Comparison of ENCODE assay signal across 8 cellular contexts in genomic region chr4:6873792-6874461, GRCh38. TPM values are rescaled to one million over a fixed set of nuclear protein-coding genes. Genes with fewer than 3 reads are reported as not detected.
A peak's percentile ranks its signal among the peaks of the same experiment; 100 is the strongest.
DNase-seq lines count a peak whose midpoint lies in the region; ATAC-seq and TF ChIP-seq lines count a peak whose summit lies in the region.

No MANE protein-coding gene starts in this region.

- no peaks in the 10 kb centered on the region for H3K4me1 ChIP-seq in breast epithelium

- POLR2A ChIA-PET in WTC11 (lab: Charles Lee), result interaction anchor here (0.6 to 1.4 kb wide), 3 partner anchors 48 to 1068 kb away, joined by 4 read pairs; no protein-coding TSS in a partner anchor

- intact Hi-C loops in breast epithelium (cut with DNase I; ENCODE audit: low total_unique reads), result no loop called here

- no peaks in the 10 kb centered on the region for H3K27me3 Mint-ChIP-seq in WTC11 (ENCODE audit: low read depth)

- peaks cover 2% of the 10 kb centered on the region for H3K36me3 ChIP-seq in breast epithelium

- H3K4me3 ChIP-seq in LNCaP clone FGC (ENCODE audit: low read depth, low read length) (no peak overlapping the region), breast epithelium (no peak overlapping the region)

- ATAC-seq in GM19023 (IDR thresholded peaks at IDR 0.05; ENCODE audit: unreplicated experiment) (peak; percentile 64), WTC11 (peak; percentile 87), GM18520 (IDR thresholded peaks at IDR 0.05; ENCODE audit: unreplicated experiment) (no peak)

- H3K36me3 Mint-ChIP-seq in WTC11, result peaks cover 28% of the 10 kb centered on the region

- no peaks in the 10 kb centered on the region for H3K9me3 Mint-ChIP-seq in WTC11

- CTCF ChIA-PET in WTC11 (lab: Charles Lee), result interaction anchor here (0.6 to 3.5 kb wide), 51 partner anchors 8 to 328 kb away, joined by 3 to 94 read pairs (median 4); partner anchors contain the start of genes BLOC1S4, GRPEL1, KIAA0232 and MRFAP1L1

- H3K4me3 Mint-ChIP-seq in WTC11, result no peak overlapping the region

- H3K27me3 ChIP-seq in breast epithelium (no peaks in the 10 kb centered on the region), layer of hippocampus (ENCODE audit: control insufficient read depth, insufficient read depth, low read length) (no peaks in the 10 kb centered on the region)

- no peaks in the 10 kb centered on the region for H3K9me3 ChIP-seq in breast epithelium

- TF ChIP-seq POLR2A in breast epithelium (IDR thresholded peaks at IDR 0.05), result no peak

- H3K27ac ChIP-seq in breast epithelium, result no peak overlapping the region
- H3K27ac ChIP-seq in layer of hippocampus (ENCODE audit: low read depth, low read length), result peak overlapping the region; percentile 13

- TF ChIP-seq CTCF in LNCaP clone FGC (IDR thresholded peaks at IDR 0.05; ENCODE audit: control insufficient read depth, extremely low read depth, insufficient read depth) (peak; percentile 97), WTC11 (IDR thresholded peaks at IDR 0.05) (peak; percentile 61), breast epithelium (IDR thresholded peaks at IDR 0.05) (peak; percentile 49 to 71 (median 71))

- H3K4me1 Mint-ChIP-seq in WTC11, result 0 out of 2 replicates have a peak, but pooled peaks cover 2% of the 10 kb centered on the region

- no peak overlapping the region; the same call in 1 of the 2 replicates for H3K27ac Mint-ChIP-seq in WTC11

- DNase-seq in AML-193 (lab: John Stamatoyannopoulos, UW) (peak; percentile 26 to 66), LNCaP clone FGC (ENCODE audit: low read depth) (peak; percentile 21), WTC11 (ENCODE audit: low spot score) (peak; percentile 81), breast epithelium (ENCODE audit: low spot score in 2 of 2) (peak; percentile 51 to 68)
- peak; percentile 82 for DNase-seq in stimulated activated CD4-positive, alpha-beta T cell treated with anti-CD3 and anti-CD28 coated beads, Interleukin-4, amount 100 ng/mL, for 24 hours

TF ChIP-seq in WTC11, 78 proteins besides CTCF, POLR2A, EP300 and RAD21:
- TF ChIP-seq GTF2I (CRISPR knock-in tag; conservative IDR thresholded peaks at IDR 0.05) (no peak), HMGA2 (CRISPR knock-in tag; IDR thresholded peaks at IDR 0.05) (no peak), ATF3 (CRISPR knock-in tag; conservative IDR thresholded peaks at IDR 0.05) (no peak), ZNF425 (CRISPR knock-in tag; conservative IDR thresholded peaks at IDR 0.05) (no peak), NFE2L1 (CRISPR knock-in tag; IDR thresholded peaks at IDR 0.05) (no peak), IRF1 (CRISPR knock-in tag; IDR thresholded peaks at IDR 0.05) (no peak), HMGXB4 (CRISPR knock-in tag; IDR thresholded peaks at IDR 0.05) (no peak), ZNF263 (CRISPR knock-in tag; IDR thresholded peaks at IDR 0.05; ENCODE audit: low read depth) (no peak)

RNA-seq across cellular contexts. Expression of gene TBC1D14, which starts 35.7 kb away (rescaled TPM):
- 42.4 to 45.1 TPM (median 43.4 TPM) in 3 replicates for total RNA-seq in WTC11 (2021)
- 10 to 100 TPM; 48.5 to 57.3 (median 48.7) TPM for total RNA-seq in breast epithelium

Comparison
In these comparisons a context has a peak if more than half of its experiments do, and no peak if none do; other contexts are left out.
1. DNase-seq: peak in every context shown above with its lines; median percentile 82 in stimulated activated CD4-positive, alpha-beta T cell treated with anti-CD3 and anti-CD28 coated beads, Interleukin-4, amount 100 ng/mL, for 24 hours; 81 in WTC11; 60 in breast epithelium; 46 in AML-193; 21 in LNCaP clone FGC.